In genomic region chr9:74497750-74498615, GRCh38 we compare ENCODE assay signal across 8 cellular contexts. TPM values are rescaled to one million over a fixed set of nuclear protein-coding genes. Genes with fewer than 3 reads are reported as not detected.
DNase-seq lines count a peak whose midpoint lies in the region; ATAC-seq, FAIRE-seq and TF ChIP-seq lines count a peak whose summit lies in the region.

No MANE protein-coding gene starts in this region.

- ATAC-seq in activated B cell treated with CpG ODN at 0.5 μM for 24 hours (ENCODE audit: low read depth) = no peak
- ATAC-seq in GM18870 (IDR thresholded peaks at IDR 0.05; ENCODE audit: unreplicated experiment) = no peak

- intact Hi-C loops in Calu3 (cut with micrococcal nuclease; ENCODE audit: unreplicated experiment) (no loop called here), activated B cell treated with CpG ODN at 0.5 μM for 24 hours (cut with micrococcal nuclease) (loop anchor here (5.0 kb wide), 1 partner anchor 589 kb away; the partner anchor contains the start of genes NMRK1 and OSTF1)

- H3K9me3 ChIP-seq in HEK293 (ENCODE audit: control insufficient read depth, insufficient read depth, low read depth, low read length) = no peaks in the 10 kb centered on the region
- no peaks in the 10 kb centered on the region for H3K9me3 ChIP-seq in neuron (ENCODE audit: low read length)

- DNase-seq in Calu3 (peak; percentile 13), activated B cell treated with CpG ODN at 0.5 μM for 24 hours (peak; percentile 17), frontal cortex (ENCODE audit: low spot score in 2 of 2) (peak; percentile 30 to 47), NCI-H345 (lab: John Stamatoyannopoulos, UW) (no peak), hippocampal formation (lab: John Stamatoyannopoulos, UW) (no peak)

- H3K36me3 ChIP-seq in HEK293 (ENCODE audit: control insufficient read depth in 2 of 2, insufficient read depth in 1 of 2, low read length in 2 of 2) = no peaks in the 10 kb centered on the region
- no peaks in the 10 kb centered on the region for H3K36me3 ChIP-seq in neuron (ENCODE audit: insufficient read depth, low read length)

- H3K27me3 ChIP-seq in neuron (ENCODE audit: insufficient read depth, low read length) = peaks cover 31% of the 10 kb centered on the region

- peak overlapping the region; percentile 96 for H2AFZ ChIP-seq in neuron (ENCODE audit: low read depth, low read length)

- H3K27ac ChIP-seq in HEK293 (ENCODE audit: extremely low read depth, low read depth, low read length) = peak overlapping the region; percentile 28; the same call in 1 of the 2 replicates

- no peak for FAIRE-seq in frontal cortex (lab: Jason Lieb, UNC)

- H3K27me3 Mint-ChIP-seq in Calu3 (ENCODE audit: unreplicated experiment) (peaks cover 25% of the 10 kb centered on the region), activated B cell treated with CpG ODN at 0.5 μM for 24 hours (peaks cover 49% of the 10 kb centered on the region)

- CTCF ChIA-PET in Calu3 (lab: Charles Lee) (no interaction called here), HEK293 (lab: Yijun Ruan, JAX) (no interaction called here), activated B cell treated with CpG ODN at 0.5 μM for 24 hours (lab: Charles Lee) (no interaction called here)

- H3K4me3 ChIP-seq in HEK293 (ENCODE audit: low read depth, low read length) (peak overlapping the region; percentile 66), neuron (ENCODE audit: low read length) (peak overlapping the region; percentile 55)

- no peaks in the 10 kb centered on the region for H3K4me1 ChIP-seq in HEK293 (ENCODE audit: control insufficient read depth, insufficient read depth, low read length)
- H3K4me1 ChIP-seq in neuron (ENCODE audit: insufficient read depth, low read length) = peaks cover 13% of the 10 kb centered on the region

- peak overlapping the region; percentile 83 for H3K4me3 Mint-ChIP-seq in Calu3 (ENCODE audit: low read depth, unreplicated experiment)
- peak overlapping the region; percentile 88 for H3K4me3 Mint-ChIP-seq in activated B cell treated with CpG ODN at 0.5 μM for 24 hours

- peaks cover 15% of the 10 kb centered on the region for H3K36me3 Mint-ChIP-seq in Calu3 (ENCODE audit: insufficient read depth, unreplicated experiment)
- H3K36me3 Mint-ChIP-seq in activated B cell treated with CpG ODN at 0.5 μM for 24 hours (ENCODE audit: low read depth) = peaks cover 6% of the 10 kb centered on the region

- no peak overlapping the region for H3K27ac Mint-ChIP-seq in Calu3 (ENCODE audit: unreplicated experiment)
- H3K27ac Mint-ChIP-seq in activated B cell treated with CpG ODN at 0.5 μM for 24 hours = no peak overlapping the region

- TF ChIP-seq CTCF in Calu3 (IDR thresholded peaks at IDR 0.05; ENCODE audit: unreplicated experiment) (no peak), HEK293 (tag by site-specific recombination; IDR thresholded peaks at IDR 0.05) (no peak), activated B cell treated with CpG ODN at 0.5 μM for 24 hours (IDR thresholded peaks at IDR 0.05) (no peak)

- POLR2A ChIA-PET in HEK293 (lab: Yijun Ruan, JAX) (no interaction called here), activated B cell treated with CpG ODN at 0.5 μM for 24 hours (lab: Charles Lee) (no interaction called here)

- H3K9me3 Mint-ChIP-seq in Calu3 (ENCODE audit: low read depth, unreplicated experiment) = no peaks in the 10 kb centered on the region
- H3K9me3 Mint-ChIP-seq in activated B cell treated with CpG ODN at 0.5 μM for 24 hours = no peaks in the 10 kb centered on the region

- H3K4me1 Mint-ChIP-seq in Calu3 (ENCODE audit: low read depth, unreplicated experiment) = no peaks in the 10 kb centered on the region
- H3K4me1 Mint-ChIP-seq in activated B cell treated with CpG ODN at 0.5 μM for 24 hours = peaks cover 36% of the 10 kb centered on the region

- no TSS peak for BruUV-seq in Calu3 (replicated peaks; lab: Mats Ljungman, UMichigan)

TF ChIP-seq in HEK293, 187 proteins besides CTCF, POLR2A, EP300 and RAD21 (continues in another document):
- no peak for TF ChIP-seq GLIS2 (tag by site-specific recombination; IDR thresholded peaks at IDR 0.05)
- TF ChIP-seq PRDM10 (tag by site-specific recombination; IDR thresholded peaks at IDR 0.05) = peak; percentile 61; the same call in 1 of the 2 replicates
- no peak for TF ChIP-seq ZNF549 (tag by site-specific recombination; IDR thresholded peaks at IDR 0.05)
- TF ChIP-seq ZBTB1 (tag by site-specific recombination; IDR thresholded peaks at IDR 0.05) = no peak
- TF ChIP-seq ZBTB10 (tag by site-specific recombination; IDR thresholded peaks at IDR 0.05) = no peak
- peak; percentile 42 for TF ChIP-seq ZBTB26 (tag by site-specific recombination; optimal IDR thresholded peaks at IDR 0.05)
- peak; percentile 35; the same call in 1 of the 2 replicates for TF ChIP-seq ZBTB17 (tag by site-specific recombination; IDR thresholded peaks at IDR 0.05)
- TF ChIP-seq ZNF624 (tag by site-specific recombination; IDR thresholded peaks at IDR 0.05) = no peak

RNA-seq across cellular contexts. Expression of gene RORB, which starts 0.8 kb away (rescaled TPM):
- total RNA-seq in Calu3 (2022) (0.07 TPM in 1 of 2 replicates, not detected in the other), activated B cell treated with CpG ODN at 0.5 μM for 24 hours (not detected in 2 replicates), frontal cortex (42.8 TPM)

Comparison
In these comparisons a context has a peak if more than half of its experiments do, and no peak if none do; other contexts are left out.
1. DNase-seq: peak in Calu3 (single experiment), activated B cell treated with CpG ODN at 0.5 μM for 24 hours (single experiment) and frontal cortex (2 of 2); none in NCI-H345 (single experiment) and hippocampal formation (0 of 2).
2. RNA of gene RORB, which starts 0.8 kb away (total RNA-seq): 42.8 TPM in frontal cortex (single experiment); 0.07 TPM in Calu3 and not detected in activated B cell treated with CpG ODN at 0.5 μM for 24 hours; every median in the first group is over 10 times any median in the second.